Comparison of ENCODE assay signal across 10 cellular contexts in genomic region chr5:77138981-77139380, GRCh38. TPM values are rescaled to one million over a fixed set of nuclear protein-coding genes. Genes with fewer than 3 reads are reported as not detected.
DNase-seq lines count a peak whose midpoint lies in the region; ATAC-seq, FAIRE-seq and TF ChIP-seq lines count a peak whose summit lies in the region.
"Had no signal": no experiment of that assay in that cellular context is flagged by ENCODE, and none has a peak within 500 bp of the region (broad histone marks: within the 10 kb centered on the region; RNA-seq: fewer than 3 reads in every experiment).

No MANE protein-coding gene starts in this region.

- H3K27ac ChIP-seq in C4-2B, result peak overlapping the region; percentile 23; the same call in 1 of the 2 replicates
- peak overlapping the region; percentile 45 for H3K27ac ChIP-seq in endothelial cell of umbilical vein (ENCODE audit: insufficient read depth, low read depth, low read length)

- DNase-seq in NCI-H1694 treated with DMSO at 0.1 percent for 48 hours (lab: John Stamatoyannopoulos, UW), result peak; percentile 16
- no peak for DNase-seq in endothelial cell of umbilical vein (ENCODE audit: low read depth, low spot score)
- DNase-seq in osteocyte (ENCODE audit: extremely low spot score, unreplicated experiment), result no peak
- no peak for DNase-seq in activated CD4-positive, alpha-beta T cell treated with anti-CD3 and anti-CD28 coated beads for 4 hours
- DNase-seq in activated T-cell treated with anti-CD3 and anti-CD28 coated beads, Interleukin-2, amount 50 U/mL, for 1 hour, result no peak
- no peak for DNase-seq in GM13977 (ENCODE audit: low spot score)
- DNase-seq: CD4-positive, alpha-beta T cell; T-helper 9 cell had no signal

- CTCF ChIA-PET in endothelial cell of umbilical vein (lab: Charles Lee), result no interaction called here

- no peak overlapping the region for H3K4me3 ChIP-seq in endothelial cell of umbilical vein (replicated peaks in 1 of 3; ENCODE audit: insufficient read depth in 1 of 3, low read depth in 1 of 3, low read length in 3 of 3)

- H3K9me3 Mint-ChIP-seq in osteocyte (ENCODE audit: unreplicated experiment), result no peaks in the 10 kb centered on the region
- H3K9me3 Mint-ChIP-seq: CD4-positive, alpha-beta T cell had no signal

- no peaks in the 10 kb centered on the region for H3K36me3 ChIP-seq in endothelial cell of umbilical vein (ENCODE audit: control insufficient read depth in 2 of 2, extremely low read depth in 1 of 2, insufficient read depth in 2 of 2, low read length in 2 of 2)

- no peaks in the 10 kb centered on the region for H3K9me3 ChIP-seq in endothelial cell of umbilical vein (replicated peaks; ENCODE audit: control insufficient read depth, insufficient read depth, low read length)

- peaks cover 6% of the 10 kb centered on the region for H3K36me3 Mint-ChIP-seq in osteocyte (ENCODE audit: unreplicated experiment)

- BruUV-seq in endothelial cell of umbilical vein (replicated peaks; lab: Mats Ljungman, UMichigan), result no TSS peak

- H3K4me1 Mint-ChIP-seq in osteocyte (ENCODE audit: unreplicated experiment), result peaks cover 23% of the 10 kb centered on the region

- no peaks in the 10 kb centered on the region for H4K20me1 ChIP-seq in endothelial cell of umbilical vein (replicated peaks; ENCODE audit: control insufficient read depth, extremely low read depth, insufficient read depth, low read length)

- H3K27ac Mint-ChIP-seq in osteocyte (ENCODE audit: unreplicated experiment), result peak overlapping the region; percentile 75
- H3K27ac Mint-ChIP-seq: CD4-positive, alpha-beta T cell had no signal

- no peak overlapping the region for H3K9ac ChIP-seq in endothelial cell of umbilical vein (replicated peaks; ENCODE audit: extremely low read depth, insufficient read depth, low read length)

- H3K4me1 ChIP-seq in endothelial cell of umbilical vein (ENCODE audit: control insufficient read depth, extremely low read depth, insufficient read depth, low read length), result peaks cover 10% of the 10 kb centered on the region

- FAIRE-seq in endothelial cell of umbilical vein (lab: Jason Lieb, UNC), result no peak

- H3K4me2 ChIP-seq in endothelial cell of umbilical vein (ENCODE audit: insufficient read depth, low read length), result peak overlapping the region; percentile 46

- dilution Hi-C loops in endothelial cell of umbilical vein (cut with MboI; ENCODE audit: extremely low pct_ligation_motif_present, low sequenced_read_pairs), result no loop called here

- peak overlapping the region; percentile 77 for H2AFZ ChIP-seq in endothelial cell of umbilical vein (ENCODE audit: low read depth, low read length)

- POLR2A ChIA-PET in endothelial cell of umbilical vein (lab: Charles Lee), result no interaction called here

- intact Hi-C loops in endothelial cell of umbilical vein (cut with micrococcal nuclease), result no loop called here

- no peaks in the 10 kb centered on the region for H3K27me3 Mint-ChIP-seq in osteocyte (ENCODE audit: unreplicated experiment)

- H3K4me3 Mint-ChIP-seq in osteocyte (ENCODE audit: unreplicated experiment), result no peak overlapping the region
- H3K4me3 Mint-ChIP-seq: CD4-positive, alpha-beta T cell had no signal

- no peak for ATAC-seq in GM19324 (IDR thresholded peaks at IDR 0.05; ENCODE audit: low FRiP score, unreplicated experiment)

- no peak for TF ChIP-seq CTCF in C4-2B (conservative IDR thresholded peaks at IDR 0.05)
- TF ChIP-seq CTCF in endothelial cell of umbilical vein (IDR thresholded peaks at IDR 0.05; ENCODE audit: extremely low read depth in 1 of 2, insufficient read depth in 1 of 2, low read depth in 1 of 2, low read length in 2 of 2), result no peak
- TF ChIP-seq CTCF in osteocyte (IDR thresholded peaks at IDR 0.05), result no peak
- TF ChIP-seq CTCF in GM13977 (IDR thresholded peaks at IDR 0.05; ENCODE audit: extremely low read depth, insufficient read depth, missing control alignments), result no peak

- no peak for TF ChIP-seq POLR2A in endothelial cell of umbilical vein (IDR thresholded peaks at IDR 0.05; ENCODE audit: low read depth, low read length)

- H3K79me2 ChIP-seq in endothelial cell of umbilical vein (ENCODE audit: control insufficient read depth, insufficient read depth, low read length), result no peaks in the 10 kb centered on the region

- in situ Hi-C loops in GM13977 (cut with MboI; ENCODE audit: low pct_unique_long_range_greater_than_20kb, low sequenced_read_pairs, unreplicated experiment), result no loop called here

- no peaks in the 10 kb centered on the region for H3K9me1 ChIP-seq in endothelial cell of umbilical vein (replicated peaks; ENCODE audit: control insufficient read depth, extremely low read depth, insufficient read depth, low read length)

- no peaks in the 10 kb centered on the region for H3K27me3 ChIP-seq in endothelial cell of umbilical vein (ENCODE audit: control insufficient read depth in 2 of 2, insufficient read depth in 2 of 2, low read length in 2 of 2)

TF ChIP-seq in endothelial cell of umbilical vein, 7 proteins besides CTCF, POLR2A, EP300 and RAD21:
- TF ChIP-seq GATA2 (IDR thresholded peaks at IDR 0.05; ENCODE audit: insufficient read depth, insufficient read length, low read depth, low read length) (no peak), FOS (IDR thresholded peaks at IDR 0.05; ENCODE audit: borderline replicate concordance, insufficient read depth, low read length) (no peak), JUN (IDR thresholded peaks at IDR 0.05; ENCODE audit: borderline replicate concordance, insufficient read depth, insufficient read length, low read depth) (no peak), MYC (IDR thresholded peaks at IDR 0.05; ENCODE audit: low read depth, low read length) (no peak), MAX (IDR thresholded peaks at IDR 0.05; ENCODE audit: insufficient read depth, insufficient read length) (no peak), POLR2AphosphoS5 (IDR thresholded peaks at IDR 0.05; ENCODE audit: insufficient read depth, low read depth, low read length) (no peak), EZH2 (IDR thresholded peaks at IDR 0.05; ENCODE audit: borderline replicate concordance, low read depth, low read length, severe bottlenecking) (no peak)

RNA-seq across cellular contexts. Expression of gene ZBED3, which starts 51.9 kb away (rescaled TPM):
- total RNA-seq in endothelial cell of umbilical vein (11.8 and 16.0 TPM in 2 replicates), osteocyte (18.0 and 21.0 TPM in 2 replicates)
- polyA plus RNA-seq in endothelial cell of umbilical vein, result 15.9 and 18.1 TPM in 2 replicates
- 10.4 and 10.6 TPM in 2 replicates for polyA plus RNA-seq in endothelial cell of umbilical vein (2011; cell fraction: cytosol; rRNA removed)
- polyA plus RNA-seq in endothelial cell of umbilical vein (2011; cell fraction: nucleus; rRNA removed), result 9.0 and 9.5 TPM in 2 replicates
- polyA plus RNA-seq in endothelial cell of umbilical vein (2012), result 4.1 and 4.2 TPM in 2 replicates
- polyA minus RNA-seq in endothelial cell of umbilical vein, result 21.0 and 21.7 TPM in 2 replicates
- 11.0 TPM for polyA minus RNA-seq in endothelial cell of umbilical vein (2011; cell fraction: cytosol; rRNA and poly(A)+ RNA removed)
- polyA minus RNA-seq in endothelial cell of umbilical vein (2011; cell fraction: nucleus; rRNA and poly(A)+ RNA removed), result 7.6 and 13.3 TPM in 2 replicates
